In the genomic region with DNA sequence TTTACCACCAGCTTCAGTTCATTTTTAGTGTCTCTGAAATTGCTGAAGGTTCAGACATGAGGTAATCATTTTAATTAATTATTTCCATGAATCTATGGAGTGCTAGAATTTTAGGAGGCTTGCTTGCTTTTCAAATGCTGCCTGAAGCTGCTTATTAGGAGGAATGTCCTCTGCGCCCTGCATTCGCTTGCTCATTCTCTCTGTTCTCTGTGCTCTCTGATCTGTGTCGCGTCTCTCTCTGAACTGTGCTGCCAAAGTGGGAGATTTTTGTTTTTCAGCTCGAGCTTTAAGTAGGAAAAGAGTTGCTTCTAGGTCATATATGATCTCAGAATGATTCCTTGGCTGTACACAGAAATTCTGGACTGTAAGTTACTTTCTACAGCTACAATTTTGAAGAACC, we compare ENCODE assay signal across 29 cellular contexts.
"Had no signal": no experiment of that assay in that cellular context is flagged by ENCODE, and none has a peak within 500 bp of the region (broad histone marks: within the 10 kb centered on the region; RNA-seq: fewer than 3 reads in every experiment).

No MANE protein-coding gene starts in this region.

- H3K9me3 Mint-ChIP-seq: activated CD4-positive, alpha-beta T cell treated with anti-CD3 and anti-CD28 coated beads, Interleukin-2, amount 10 ng/mL, durations not matched to agents 24 days and 14 days; activated CD8-positive, alpha-beta T cell treated with anti-CD3 and anti-CD28 coated beads for 36 hours; activated naive CD4-positive, alpha-beta T cell treated with anti-CD3 and anti-CD28 coated beads, Interleukin-2, amount 50 U/mL, for 24 hours; activated naive CD8-positive, alpha-beta T cell treated with anti-CD3 and anti-CD28 coated beads, Interleukin-2, amount 10 ng/mL, durations not matched to agents 7 days and 5 days had no signal

- H3K27ac Mint-ChIP-seq: activated CD4-positive, alpha-beta T cell treated with anti-CD3 and anti-CD28 coated beads, Interleukin-2, amount 10 ng/mL, durations not matched to agents 24 days and 14 days; activated CD8-positive, alpha-beta T cell treated with anti-CD3 and anti-CD28 coated beads for 36 hours; activated naive CD4-positive, alpha-beta T cell treated with anti-CD3 and anti-CD28 coated beads, Interleukin-2, amount 50 U/mL, for 24 hours; activated naive CD8-positive, alpha-beta T cell treated with anti-CD3 and anti-CD28 coated beads, Interleukin-2, amount 10 ng/mL, durations not matched to agents 7 days and 5 days; activated T-cell treated with anti-CD3 and anti-CD28 coated beads, Interleukin-2, amount 50 U/mL, for 72 hours; activated T-helper 17 cell treated with anti-CD3 and anti-CD28 coated beads, Interleukin-2, amount 50 U/mL, for 72 hours had no signal

- H3K27ac ChIP-seq: ascending aorta, cardiac muscle cell had no signal

- H3K4me1 Mint-ChIP-seq: activated CD4-positive, alpha-beta T cell treated with anti-CD3 and anti-CD28 coated beads, Interleukin-2, amount 10 ng/mL, durations not matched to agents 24 days and 14 days; activated naive CD4-positive, alpha-beta T cell treated with anti-CD3 and anti-CD28 coated beads, Interleukin-2, amount 50 U/mL, for 24 hours; activated naive CD8-positive, alpha-beta T cell treated with anti-CD3 and anti-CD28 coated beads, Interleukin-2, amount 10 ng/mL, durations not matched to agents 7 days and 5 days; activated T-helper 17 cell treated with anti-CD3 and anti-CD28 coated beads, Interleukin-2, amount 50 U/mL, for 72 hours; central memory CD8-positive, alpha-beta T cell had no signal

- H3K4me1 ChIP-seq: ascending aorta had no signal

- DNase-seq: activated CD4-positive, alpha-beta T cell treated with anti-CD3 and anti-CD28 coated beads, Interleukin-2, amount 10 ng/mL, durations not matched to agents 24 days and 14 days; activated CD4-positive, alpha-beta T cell treated with anti-CD3 and anti-CD28 coated beads, Interleukin-2, amount 50 U/mL, for 4 hours; activated CD8-positive, alpha-beta T cell treated with anti-CD3 and anti-CD28 coated beads for 36 hours; activated effector memory CD4-positive, alpha-beta T cell treated with anti-CD3 and anti-CD28 coated beads, Interleukin-2, amount 50 U/mL, for 16 hours; activated naive CD4-positive, alpha-beta T cell; activated naive CD8-positive, alpha-beta T cell treated with anti-CD3 and anti-CD28 coated beads, Interleukin-2, amount 10 ng/mL, durations not matched to agents 7 days and 5 days; activated T-cell treated with anti-CD3 and anti-CD28 coated beads, Interleukin-2, amount 50 U/mL, for 1 hour; activated T-cell treated with anti-CD3 and anti-CD28 coated beads, Interleukin-2, amount 50 U/mL, for 72 hours; amygdala; NCI-H1105; NCI-H1417 treated with DMSO at 0.1 percent for 48 hours; NCI-H1930; NCI-H2081 treated with DMSO at 0.1 percent for 48 hours; NCI-H226; NCI-H446 treated with DMSO at 0.1 percent for 48 hours; NCI-H526; NCI-H748 treated with DMSO at 0.1 percent for 48 hours; NK-92 treated with Interleukin-12 subunit alpha and Interleukin-12 subunit beta, amount 100 ng/mL, for 24 hours; PC-3; Right ventricle myocardium superior; SW 1271; T-helper 1 cell; T-helper 2 cell; T-helper 9 cell had no signal

- H3K4me3 ChIP-seq: ascending aorta, cardiac muscle cell had no signal

- H3K27me3 Mint-ChIP-seq: activated CD4-positive, alpha-beta T cell treated with anti-CD3 and anti-CD28 coated beads, Interleukin-2, amount 10 ng/mL, durations not matched to agents 24 days and 14 days; activated CD8-positive, alpha-beta T cell treated with anti-CD3 and anti-CD28 coated beads for 36 hours; activated naive CD4-positive, alpha-beta T cell treated with anti-CD3 and anti-CD28 coated beads, Interleukin-2, amount 50 U/mL, for 24 hours; activated naive CD8-positive, alpha-beta T cell treated with anti-CD3 and anti-CD28 coated beads, Interleukin-2, amount 10 ng/mL, durations not matched to agents 7 days and 5 days; activated T-helper 17 cell treated with anti-CD3 and anti-CD28 coated beads, Interleukin-2, amount 50 U/mL, for 72 hours; central memory CD8-positive, alpha-beta T cell had no signal

- ATAC-seq: activated CD8-positive, alpha-beta T cell treated with anti-CD3 and anti-CD28 coated beads for 36 hours; activated T-cell treated with anti-CD3 and anti-CD28 coated beads, Interleukin-2, amount 50 U/mL, for 72 hours; activated T-helper 17 cell treated with anti-CD3 and anti-CD28 coated beads, Interleukin-2, amount 50 U/mL, for 72 hours; PC-3 had no signal

- H3K9me3 ChIP-seq: ascending aorta had no signal

- H3K27me3 ChIP-seq: ascending aorta, cardiac muscle cell had no signal

- H3K36me3 ChIP-seq: ascending aorta, cardiac muscle cell had no signal

- H3K4me3 Mint-ChIP-seq: activated CD4-positive, alpha-beta T cell treated with anti-CD3 and anti-CD28 coated beads, Interleukin-2, amount 10 ng/mL, durations not matched to agents 24 days and 14 days; activated CD8-positive, alpha-beta T cell treated with anti-CD3 and anti-CD28 coated beads for 36 hours; activated naive CD4-positive, alpha-beta T cell treated with anti-CD3 and anti-CD28 coated beads, Interleukin-2, amount 50 U/mL, for 24 hours; activated naive CD8-positive, alpha-beta T cell treated with anti-CD3 and anti-CD28 coated beads, Interleukin-2, amount 10 ng/mL, durations not matched to agents 7 days and 5 days; activated T-cell treated with anti-CD3 and anti-CD28 coated beads, Interleukin-2, amount 50 U/mL, for 72 hours; activated T-helper 17 cell treated with anti-CD3 and anti-CD28 coated beads, Interleukin-2, amount 50 U/mL, for 72 hours; central memory CD8-positive, alpha-beta T cell had no signal

- H3K36me3 Mint-ChIP-seq: activated naive CD4-positive, alpha-beta T cell treated with anti-CD3 and anti-CD28 coated beads, Interleukin-2, amount 50 U/mL, for 24 hours; activated naive CD8-positive, alpha-beta T cell treated with anti-CD3 and anti-CD28 coated beads, Interleukin-2, amount 10 ng/mL, durations not matched to agents 7 days and 5 days had no signal
